Comparison of ENCODE assay signal across 8 cellular contexts in genomic region chr2:238238766-238239551, GRCh38. TPM values are rescaled to one million over a fixed set of nuclear protein-coding genes. Genes with fewer than 3 reads are reported as not detected.
A peak's percentile ranks its signal among the peaks of the same experiment; 100 is the strongest.
DNase-seq lines count a peak whose midpoint lies in the region; ATAC-seq and FAIRE-seq lines count a peak whose summit lies in the region.

No MANE protein-coding gene starts in this region.

- peak overlapping the region; percentile 66 for H3K4me3 Mint-ChIP-seq in T-helper 17 cell

- DNase-seq in GF-D8 (lab: John Stamatoyannopoulos, UW) (peak; percentile 38), T-helper 17 cell (peak in 2 of 3 donors; percentile 24 to 34), posterior vena cava (ENCODE audit: low spot score) (peak; percentile 85), HTR-8/SVneo (ENCODE audit: insufficient read length, low spot score) (no peak)
- peak; percentile 27 for DNase-seq in effector CD8-positive, alpha-beta T cell (lab: John Stamatoyannopoulos, UW)

- no peak overlapping the region for H3K27ac Mint-ChIP-seq in T-helper 17 cell

- intact Hi-C loops in posterior vena cava (cut with DNase I), result no loop called here

- peak; percentile 1 for ATAC-seq in HG02798 (IDR thresholded peaks at IDR 0.05; ENCODE audit: poor library complexity, unreplicated experiment)
- peak; percentile 43 for ATAC-seq in T-helper 17 cell
- ATAC-seq in GM21529 (IDR thresholded peaks at IDR 0.05; ENCODE audit: unreplicated experiment), result no peak
- no peak for ATAC-seq in GM21717 (IDR thresholded peaks at IDR 0.05; ENCODE audit: unreplicated experiment)

- no peaks in the 10 kb centered on the region for H3K9me3 ChIP-seq in T-helper 17 cell (ENCODE audit: control insufficient read depth, low read length, poor library complexity, severe bottlenecking)

- H3K36me3 Mint-ChIP-seq in T-helper 17 cell (ENCODE audit: low read depth), result peaks cover 6% of the 10 kb centered on the region

- no peak for FAIRE-seq in HTR-8/SVneo (lab: Jason Lieb, UNC)

- peaks cover 23% of the 10 kb centered on the region for H3K4me1 Mint-ChIP-seq in T-helper 17 cell

- peaks cover 17% of the 10 kb centered on the region for H3K27me3 Mint-ChIP-seq in T-helper 17 cell

RNA-seq across cellular contexts. Expression of gene HES6, which starts 0.9 kb away (rescaled TPM):
- total RNA-seq in T-helper 17 cell, result 1 to 10 TPM in 1 of 2 donors, under 1 TPM in 1; 0.47 to 1.3 TPM
- 1 to 10 TPM; 2.3 to 6.9 TPM for total RNA-seq in posterior vena cava

RNA-seq across cellular contexts. Expression of gene ILKAP, which starts 35.5 kb away (rescaled TPM):
- total RNA-seq in T-helper 17 cell, result 100 to 1,000 TPM; 114 to 123 TPM
- 10 to 100 TPM; 32.2 to 34.9 TPM for total RNA-seq in posterior vena cava

RNA-seq across cellular contexts. Expression of gene PER2, which starts 49.5 kb away (rescaled TPM):
- total RNA-seq in T-helper 17 cell, result 10 to 100 TPM; 40.7 to 40.8 TPM
- total RNA-seq in posterior vena cava, result 10 to 100 TPM; 10.1 to 16.8 TPM

Comparison
In these comparisons a context has a peak if more than half of its experiments do, and no peak if none do; other contexts are left out.
1. ATAC-seq: peak in HG02798 (single experiment) and T-helper 17 cell (single experiment); none in GM21529 (single experiment) and GM21717 (single experiment).